Comparison of ENCODE assay signal across 1 cellular context in the genomic region with DNA sequence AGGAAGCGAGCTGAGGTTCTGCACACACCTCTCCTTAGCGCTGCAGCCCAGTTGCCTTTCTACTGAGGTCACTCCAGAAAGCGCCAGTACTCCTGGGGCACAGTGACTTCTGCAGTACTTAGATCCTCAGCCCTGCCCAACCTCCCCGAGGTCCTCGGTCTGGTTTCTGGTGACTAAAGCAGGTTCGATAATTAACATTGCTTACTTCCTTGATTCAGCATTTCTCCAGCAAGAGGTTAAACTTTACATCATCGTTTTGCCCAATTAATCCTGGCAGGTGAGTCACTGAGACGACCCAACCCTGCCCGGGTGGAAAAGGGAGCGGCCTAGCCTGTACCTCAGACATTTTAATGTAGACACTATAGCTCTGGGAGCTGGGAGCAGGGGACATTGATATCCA.
TF ChIP-seq lines count a peak whose summit lies in the region.

No MANE protein-coding gene starts in this region.

TF ChIP-seq in GM23338, 12 proteins besides CTCF, POLR2A, EP300 and RAD21 (continued from another document):
- TF ChIP-seq, protein P1, sequence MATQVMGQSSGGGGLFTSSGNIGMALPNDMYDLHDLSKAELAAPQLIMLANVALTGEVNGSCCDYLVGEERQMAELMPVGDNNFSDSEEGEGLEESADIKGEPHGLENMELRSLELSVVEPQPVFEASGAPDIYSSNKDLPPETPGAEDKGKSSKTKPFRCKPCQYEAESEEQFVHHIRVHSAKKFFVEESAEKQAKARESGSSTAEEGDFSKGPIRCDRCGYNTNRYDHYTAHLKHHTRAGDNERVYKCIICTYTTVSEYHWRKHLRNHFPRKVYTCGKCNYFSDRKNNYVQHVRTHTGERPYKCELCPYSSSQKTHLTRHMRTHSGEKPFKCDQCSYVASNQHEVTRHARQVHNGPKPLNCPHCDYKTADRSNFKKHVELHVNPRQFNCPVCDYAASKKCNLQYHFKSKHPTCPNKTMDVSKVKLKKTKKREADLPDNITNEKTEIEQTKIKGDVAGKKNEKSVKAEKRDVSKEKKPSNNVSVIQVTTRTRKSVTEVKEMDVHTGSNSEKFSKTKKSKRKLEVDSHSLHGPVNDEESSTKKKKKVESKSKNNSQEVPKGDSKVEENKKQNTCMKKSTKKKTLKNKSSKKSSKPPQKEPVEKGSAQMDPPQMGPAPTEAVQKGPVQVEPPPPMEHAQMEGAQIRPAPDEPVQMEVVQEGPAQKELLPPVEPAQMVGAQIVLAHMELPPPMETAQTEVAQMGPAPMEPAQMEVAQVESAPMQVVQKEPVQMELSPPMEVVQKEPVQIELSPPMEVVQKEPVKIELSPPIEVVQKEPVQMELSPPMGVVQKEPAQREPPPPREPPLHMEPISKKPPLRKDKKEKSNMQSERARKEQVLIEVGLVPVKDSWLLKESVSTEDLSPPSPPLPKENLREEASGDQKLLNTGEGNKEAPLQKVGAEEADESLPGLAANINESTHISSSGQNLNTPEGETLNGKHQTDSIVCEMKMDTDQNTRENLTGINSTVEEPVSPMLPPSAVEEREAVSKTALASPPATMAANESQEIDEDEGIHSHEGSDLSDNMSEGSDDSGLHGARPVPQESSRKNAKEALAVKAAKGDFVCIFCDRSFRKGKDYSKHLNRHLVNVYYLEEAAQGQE (IDR thresholded peaks at IDR 0.05; ENCODE audit: unreplicated experiment) = no peak
- TF ChIP-seq ETS1 (IDR thresholded peaks at IDR 0.05) = no peak
- TF ChIP-seq NANOG (IDR thresholded peaks at IDR 0.05; ENCODE audit: borderline replicate concordance) = no peak
- TF ChIP-seq EZH2phosphoT487 (IDR thresholded peaks at IDR 0.05; ENCODE audit: unreplicated experiment) = no peak
- TF ChIP-seq CREB1 (CRISPR knock-in tag; IDR thresholded peaks at IDR 0.05; ENCODE audit: low read depth) = no peak
- no peak for TF ChIP-seq STAT1 (IDR thresholded peaks at IDR 0.05; ENCODE audit: unreplicated experiment)
- TF ChIP-seq ZNF114 (CRISPR knock-in tag; IDR thresholded peaks at IDR 0.05) = no peak
- TF ChIP-seq JUNB (IDR thresholded peaks at IDR 0.05; ENCODE audit: unreplicated experiment) = no peak
